Comparison of ENCODE assay signal across 8 cellular contexts in the genomic region with DNA sequence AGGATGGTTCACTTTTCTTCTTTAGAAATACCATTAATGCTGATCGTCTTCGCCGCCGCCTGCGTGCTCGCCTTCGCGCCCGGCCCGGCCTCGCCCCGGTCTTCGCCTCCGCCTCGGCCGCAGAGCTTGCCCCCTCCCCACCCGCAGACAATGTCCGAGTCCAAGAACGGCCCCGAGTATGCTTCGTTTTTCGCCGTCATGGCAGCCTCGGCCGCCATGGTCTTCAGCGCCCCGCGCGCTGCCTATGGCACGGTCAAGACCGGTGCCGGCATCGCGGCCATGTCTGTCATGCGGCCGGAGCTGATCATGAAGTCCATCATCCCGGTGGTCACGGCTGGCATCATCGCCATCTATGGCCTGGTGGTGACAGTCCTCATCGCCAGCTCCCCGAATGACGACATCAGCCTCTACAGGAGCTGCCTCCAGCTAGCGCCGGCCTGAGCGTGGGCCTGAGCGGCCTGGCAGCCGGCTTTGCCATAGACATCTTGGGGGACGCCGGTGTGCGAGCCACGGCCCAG.
A peak's percentile ranks its signal among the peaks of the same experiment; 100 is the strongest.
DNase-seq lines count a peak whose midpoint lies in the region; ATAC-seq lines count a peak whose summit lies in the region.

No MANE protein-coding gene starts in this region.

- peaks cover 22% of the 10 kb centered on the region for H3K4me1 Mint-ChIP-seq in activated naive CD4-positive, alpha-beta T cell treated with anti-CD3 and anti-CD28 coated beads, Interleukin-2, amount 10 ng/mL, durations not matched to agents 7 days and 5 days

- peak overlapping the region; percentile 95 for H3K27ac Mint-ChIP-seq in activated naive CD4-positive, alpha-beta T cell treated with anti-CD3 and anti-CD28 coated beads, Interleukin-2, amount 10 ng/mL, durations not matched to agents 7 days and 5 days

- peaks cover 17% of the 10 kb centered on the region for H3K27me3 Mint-ChIP-seq in activated naive CD4-positive, alpha-beta T cell treated with anti-CD3 and anti-CD28 coated beads, Interleukin-2, amount 10 ng/mL, durations not matched to agents 7 days and 5 days

- no peak for ATAC-seq in GM18870 (IDR thresholded peaks at IDR 0.05; ENCODE audit: unreplicated experiment)
- no peak for ATAC-seq in HG02840 (IDR thresholded peaks at IDR 0.05; ENCODE audit: low FRiP score, unreplicated experiment)

- H3K36me3 Mint-ChIP-seq in activated naive CD4-positive, alpha-beta T cell treated with anti-CD3 and anti-CD28 coated beads, Interleukin-2, amount 10 ng/mL, durations not matched to agents 7 days and 5 days, result peaks cover 3% of the 10 kb centered on the region

- DNase-seq in activated gamma-delta T cell treated with Interleukin-2 at 50 U/mL for 16 hours (peak; percentile 7), activated gamma-delta T cell (lab: John Stamatoyannopoulos, UW) (no peak), hypothalamus (lab: John Stamatoyannopoulos, UW) (peak in 28 of 51 donors; percentile 5 to 48 (median 20)), foreskin melanocyte (no peak)
- no peak for DNase-seq in activated naive CD4-positive, alpha-beta T cell treated with anti-CD3 and anti-CD28 coated beads, Interleukin-2, amount 10 ng/mL, durations not matched to agents 7 days and 5 days
- DNase-seq in stimulated activated CD4-positive, alpha-beta T cell treated with anti-CD3 and anti-CD28 coated beads, Interleukin-15, amount 100 ng/mL, for 24 hours, result peak; percentile 22

- CTCF ChIA-PET in activated naive CD4-positive, alpha-beta T cell treated with anti-CD3 and anti-CD28 coated beads, Interleukin-2, amount 10 ng/mL, durations not matched to agents 7 days and 5 days (lab: Charles Lee), result interaction anchor here (1.0 to 4.1 kb wide), 10 partner anchors 21 to 175 kb away, joined by 4 to 55 read pairs (median 6); a partner anchor contains a TSS

- peak overlapping the region; percentile 79 for H3K4me3 Mint-ChIP-seq in activated naive CD4-positive, alpha-beta T cell treated with anti-CD3 and anti-CD28 coated beads, Interleukin-2, amount 10 ng/mL, durations not matched to agents 7 days and 5 days

- H3K9me3 Mint-ChIP-seq in activated naive CD4-positive, alpha-beta T cell treated with anti-CD3 and anti-CD28 coated beads, Interleukin-2, amount 10 ng/mL, durations not matched to agents 7 days and 5 days, result no peaks in the 10 kb centered on the region

Comparison
In these comparisons a context has a peak if more than half of its experiments do, and no peak if none do; other contexts are left out.
1. DNase-seq: peak in activated gamma-delta T cell treated with Interleukin-2 at 50 U/mL for 16 hours (single experiment), hypothalamus (28 of 51) and stimulated activated CD4-positive, alpha-beta T cell treated with anti-CD3 and anti-CD28 coated beads, Interleukin-15, amount 100 ng/mL, for 24 hours (single experiment); none in activated gamma-delta T cell (single experiment), activated naive CD4-positive, alpha-beta T cell treated with anti-CD3 and anti-CD28 coated beads, Interleukin-2, amount 10 ng/mL, durations not matched to agents 7 days and 5 days (single experiment) and foreskin melanocyte (single experiment).